In the genomic region with DNA sequence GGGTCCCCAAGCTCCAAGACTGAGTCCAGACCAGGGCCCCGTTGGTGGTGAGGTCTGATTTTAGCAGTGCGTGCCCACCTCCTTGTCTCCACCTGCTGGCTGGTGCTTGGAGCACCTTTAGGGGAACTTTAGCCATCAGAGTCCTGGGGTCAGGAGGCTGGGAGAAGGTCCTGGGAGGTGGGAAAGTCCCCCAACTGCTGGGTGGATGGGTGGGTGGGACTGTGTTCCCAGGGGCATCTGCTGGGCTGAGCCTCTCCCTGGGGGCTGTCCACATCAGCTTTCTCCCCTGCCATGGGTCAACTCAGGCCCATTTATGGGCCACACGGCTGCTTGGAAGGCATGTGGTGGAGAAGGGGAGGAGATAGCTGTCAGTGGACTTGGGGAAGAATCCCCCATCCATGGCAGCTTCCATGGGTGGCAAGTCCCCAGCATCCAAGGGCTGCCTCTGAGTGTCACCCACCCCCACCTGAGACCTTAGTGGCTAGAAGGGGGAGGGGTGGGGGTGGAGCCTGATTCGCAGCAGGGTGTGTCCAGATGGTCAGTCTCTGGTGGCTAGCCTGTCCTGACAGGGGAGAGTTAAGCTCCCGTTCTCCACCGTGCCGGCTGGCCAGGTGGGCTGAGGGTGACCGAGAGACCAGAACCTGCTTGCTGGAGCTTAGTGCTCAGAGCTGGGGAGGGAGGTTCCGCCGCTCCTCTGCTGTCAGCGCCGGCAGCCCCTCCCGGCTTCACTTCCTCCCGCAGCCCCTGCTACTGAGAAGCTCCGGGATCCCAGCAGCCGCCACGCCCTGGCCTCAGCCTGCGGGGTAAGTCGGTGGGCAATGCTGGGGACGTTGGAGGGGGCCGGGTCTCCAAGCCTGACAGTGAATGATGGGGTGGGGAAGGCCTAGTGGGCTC, we compare ENCODE assay signal across 8 cellular contexts. TPM values are rescaled to one million over a fixed set of nuclear protein-coding genes. Genes with fewer than 3 reads are reported as not detected.
DNase-seq lines count a peak whose midpoint lies in the region; ATAC-seq and TF ChIP-seq lines count a peak whose summit lies in the region.

A gene with protein sequence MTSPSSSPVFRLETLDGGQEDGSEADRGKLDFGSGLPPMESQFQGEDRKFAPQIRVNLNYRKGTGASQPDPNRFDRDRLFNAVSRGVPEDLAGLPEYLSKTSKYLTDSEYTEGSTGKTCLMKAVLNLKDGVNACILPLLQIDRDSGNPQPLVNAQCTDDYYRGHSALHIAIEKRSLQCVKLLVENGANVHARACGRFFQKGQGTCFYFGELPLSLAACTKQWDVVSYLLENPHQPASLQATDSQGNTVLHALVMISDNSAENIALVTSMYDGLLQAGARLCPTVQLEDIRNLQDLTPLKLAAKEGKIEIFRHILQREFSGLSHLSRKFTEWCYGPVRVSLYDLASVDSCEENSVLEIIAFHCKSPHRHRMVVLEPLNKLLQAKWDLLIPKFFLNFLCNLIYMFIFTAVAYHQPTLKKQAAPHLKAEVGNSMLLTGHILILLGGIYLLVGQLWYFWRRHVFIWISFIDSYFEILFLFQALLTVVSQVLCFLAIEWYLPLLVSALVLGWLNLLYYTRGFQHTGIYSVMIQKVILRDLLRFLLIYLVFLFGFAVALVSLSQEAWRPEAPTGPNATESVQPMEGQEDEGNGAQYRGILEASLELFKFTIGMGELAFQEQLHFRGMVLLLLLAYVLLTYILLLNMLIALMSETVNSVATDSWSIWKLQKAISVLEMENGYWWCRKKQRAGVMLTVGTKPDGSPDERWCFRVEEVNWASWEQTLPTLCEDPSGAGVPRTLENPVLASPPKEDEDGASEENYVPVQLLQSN (plus strand): TSS at position 541 of the 894 bp plus-strand sequence. CDS start 2,098 bp downstream, outside the sequence.

- H3K79me2 ChIP-seq in mesendoderm (ENCODE audit: control insufficient read depth, insufficient read depth, low read length): no peaks in the 10 kb centered on the region

- H3K27me3 ChIP-seq in mesendoderm (ENCODE audit: insufficient read depth, low read length, poor library complexity) (no peaks in the 10 kb centered on the region), suprapubic skin (no peaks in the 10 kb centered on the region)

- DNase-seq in T-cell (peak in 33 of 34 experiments; percentile 24 to 62 (median 42)), mesendoderm (peak; percentile 68), suprapubic skin (ENCODE audit: low spot score in 2 of 2) (no peak), NCI-H2196 treated with DMSO at 0.1 percent for 48 hours (lab: John Stamatoyannopoulos, UW; ENCODE audit: unreplicated experiment) (no peak), T-helper 9 cell (no peak)
- peak in 1 of 2 donors; percentile 30 for DNase-seq in central memory CD8-positive, alpha-beta T cell (ENCODE audit: low spot score in 2 of 2)

- TF ChIP-seq EP300 in suprapubic skin (IDR thresholded peaks at IDR 0.05): no peak

- POLR2A ChIA-PET in T-cell (lab: Charles Lee): interaction anchor here (0.6 to 1.7 kb wide), 6 partner anchors 23 to 1672 kb away, joined by 3 to 14 read pairs (median 7); partner anchors contain the start of gene UBB (in 1 of the 2)

- CTCF ChIA-PET in T-cell (lab: Charles Lee): interaction anchor here (0.5 to 3.1 kb wide), 11 partner anchors 9 to 1849 kb away, joined by 3 to 24 read pairs (median 5); partner anchors contain the start of gene UBB (in 1 of the 2)

- no CpG with 5 or more reads among the region's 21 CpGs for whole genome bisulfite sequencing in mesendoderm (ENCODE audit: extremely low coverage, insufficient coverage, low lambda C conversion rate)
- 24% methylated on average over 12 of the region's 21 CpGs for WGBS in suprapubic skin

- no peak within 1 kb of the TSS for H2AK5ac ChIP-seq in mesendoderm (ENCODE audit: low read length)

- H3K4me1 ChIP-seq in mesendoderm (ENCODE audit: control insufficient read depth, low read depth, low read length) (no peaks in the 10 kb centered on the region), suprapubic skin (peaks cover 41% of the 10 kb centered on the region)

- peaks cover 22% of the 10 kb centered on the region for H3K36me3 Mint-ChIP-seq in T-cell
- H3K36me3 Mint-ChIP-seq in central memory CD8-positive, alpha-beta T cell (ENCODE audit: insufficient read depth): peaks cover 39% of the 10 kb centered on the region

- TF ChIP-seq CTCF in GM12872 (IDR thresholded peaks at IDR 0.05; ENCODE audit: insufficient read depth, low read depth, low read length) (peak; percentile 90), suprapubic skin (IDR thresholded peaks at IDR 0.05) (no peak)

- H3K27ac ChIP-seq in mesendoderm (ENCODE audit: low read depth, low read length) (no peak within 1 kb of the TSS), suprapubic skin (peak within 1 kb of the TSS; percentile 80)

- ATAC-seq in HG02943 (IDR thresholded peaks at IDR 0.05; ENCODE audit: low read depth, unreplicated experiment) (peak; percentile 59), T-cell (replicated peaks in 1 of 4) (peak; percentile 48 to 75 (median 68))
- ATAC-seq in central memory CD8-positive, alpha-beta T cell (replicated peaks; ENCODE audit: extremely low read depth, poor library complexity, severe bottlenecking): peak; percentile 52

- peaks cover 45 to 52% (median 50%) of the 10 kb centered on the region in 3 donors for H3K4me1 Mint-ChIP-seq in T-cell
- peaks cover 51% of the 10 kb centered on the region for H3K4me1 Mint-ChIP-seq in central memory CD8-positive, alpha-beta T cell

- no peaks in the 10 kb centered on the region for H3K36me3 ChIP-seq in mesendoderm (ENCODE audit: control insufficient read depth, insufficient read depth, low read length)
- no peaks in the 10 kb centered on the region for H3K36me3 ChIP-seq in suprapubic skin

- H3K27ac Mint-ChIP-seq in T-cell: peak within 1 kb of the TSS; percentile 99
- peak within 1 kb of the TSS; percentile 97 for H3K27ac Mint-ChIP-seq in central memory CD8-positive, alpha-beta T cell (ENCODE audit: low read depth)

- H2BK15ac ChIP-seq in mesendoderm (replicated peaks; ENCODE audit: low read depth): no peak within 1 kb of the TSS

- no peaks in the 10 kb centered on the region for H3K9me3 Mint-ChIP-seq in T-cell
- no peaks in the 10 kb centered on the region for H3K9me3 Mint-ChIP-seq in central memory CD8-positive, alpha-beta T cell

- H3K56ac ChIP-seq in mesendoderm (ENCODE audit: low read length): peak within 1 kb of the TSS; percentile 82

- H3K4me2 ChIP-seq in mesendoderm (ENCODE audit: low read length): peak within 1 kb of the TSS; percentile 18

- H3K4ac ChIP-seq in mesendoderm (ENCODE audit: low read depth, low read length): no peak within 1 kb of the TSS

- no peak within 1 kb of the TSS for H3K4me3 ChIP-seq in mesendoderm (ENCODE audit: low read length)
- peak within 1 kb of the TSS; percentile 56 for H3K4me3 ChIP-seq in suprapubic skin

- H3K27me3 Mint-ChIP-seq in T-cell: no peaks in the 10 kb centered on the region
- no peaks in the 10 kb centered on the region for H3K27me3 Mint-ChIP-seq in central memory CD8-positive, alpha-beta T cell

- TF ChIP-seq POLR2A in suprapubic skin (IDR thresholded peaks at IDR 0.05): no peak

- H4K8ac ChIP-seq in mesendoderm (ENCODE audit: low read depth, low read length): no peak within 1 kb of the TSS

- peak within 1 kb of the TSS; percentile 24 for H3K23ac ChIP-seq in mesendoderm (ENCODE audit: low read length)

- H2BK120ac ChIP-seq in mesendoderm (ENCODE audit: low read depth, low read length): no peak within 1 kb of the TSS

- H4K5ac ChIP-seq in mesendoderm (ENCODE audit: low read length): no peak within 1 kb of the TSS

- H3K79me1 ChIP-seq in mesendoderm (ENCODE audit: low read length): no peaks in the 10 kb centered on the region

- H2BK5ac ChIP-seq in mesendoderm (ENCODE audit: low read length): no peak within 1 kb of the TSS

- H3K4me3 Mint-ChIP-seq in T-cell: peak within 1 kb of the TSS; percentile 90 to 98 (median 95)
- peak within 1 kb of the TSS; percentile 96 for H3K4me3 Mint-ChIP-seq in central memory CD8-positive, alpha-beta T cell

- peak within 1 kb of the TSS; percentile 9 for H3K18ac ChIP-seq in mesendoderm (ENCODE audit: low read length)

- no peaks in the 10 kb centered on the region for H3K9me3 ChIP-seq in suprapubic skin

- H3K9ac ChIP-seq in mesendoderm (ENCODE audit: low read length): peak within 1 kb of the TSS; percentile 51

RNA-seq across cellular contexts. Expression of the gene that starts here (rescaled TPM):
- 100 to 1,000 TPM in 4 of 5 donors, 10 to 100 TPM in 1; 91.3 to 127 (median 122) TPM for total RNA-seq in T-cell
- 1.3 TPM for polyA plus RNA-seq in mesendoderm (2013, experiment 1 of 2)
- polyA plus RNA-seq in mesendoderm (2013, experiment 2 of 2): 1.9 TPM
- 10 to 100 TPM in 1 of 4 donors, 1 to 10 TPM in 3; 3.0 to 13.9 (median 7.9) TPM for total RNA-seq in suprapubic skin

Comparison
In these comparisons a context has a peak if more than half of its experiments do, and no peak if none do; other contexts are left out.
1. RNA of the gene that starts here (total RNA-seq): 91.3 to 127 TPM in T-cell; 3.0 to 13.9 TPM in suprapubic skin; every median in the first group is over 4 times any median in the second.
2. DNase-seq: peak in T-cell (33 of 34) and mesendoderm (single experiment); none in suprapubic skin (0 of 2), NCI-H2196 treated with DMSO at 0.1 percent for 48 hours (single experiment) and T-helper 9 cell (single experiment).
3. Peak in every context shown above with its lines, with median percentiles within 50 percentile points of each other: ATAC-seq.